In the genomic region with DNA sequence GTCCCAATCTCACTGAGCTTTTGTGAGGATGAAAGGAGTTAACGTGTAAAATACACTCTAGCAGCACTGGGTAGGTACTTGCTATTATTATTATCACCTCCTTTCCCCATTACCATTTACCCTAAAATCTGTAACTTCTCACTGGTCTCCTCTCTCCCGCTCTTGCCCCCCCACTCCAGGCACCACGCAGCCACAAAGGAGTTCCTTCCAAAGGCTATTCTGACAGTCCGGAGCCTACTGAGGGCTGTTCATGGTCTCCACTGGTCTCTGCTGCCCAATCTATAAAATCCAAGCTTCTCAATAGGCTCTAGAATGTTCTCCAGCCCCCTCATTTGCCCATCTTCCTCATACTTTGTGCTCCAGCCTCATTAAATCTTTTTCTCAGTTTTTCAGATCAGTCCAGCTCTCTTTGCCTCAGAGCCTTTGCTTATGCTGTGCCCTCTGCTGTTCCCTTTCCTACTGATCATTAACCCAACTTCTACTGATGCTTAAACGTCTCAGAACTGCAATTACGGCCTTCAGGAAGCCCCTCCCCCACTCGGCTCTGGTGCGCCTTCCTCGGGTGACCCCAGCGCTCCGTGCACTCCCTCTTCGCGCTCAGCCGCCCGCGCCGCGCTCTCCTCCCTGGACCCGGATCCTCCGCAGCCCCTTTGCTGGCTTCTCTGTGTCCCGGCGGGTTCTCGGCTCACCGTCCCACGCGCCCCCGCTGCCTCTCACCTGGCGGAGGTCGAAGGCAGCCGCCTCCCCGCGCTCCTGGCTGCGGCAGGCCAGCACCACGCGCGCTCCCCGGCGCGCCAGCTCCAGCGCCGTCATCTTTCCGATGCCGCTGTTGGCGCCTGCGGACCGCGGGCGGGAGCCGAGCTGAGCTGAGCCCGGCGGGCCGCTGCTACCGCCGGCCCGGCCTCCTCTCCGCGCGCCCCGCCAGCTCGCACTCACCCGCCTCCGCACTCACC, we compare ENCODE assay signal across 8 cellular contexts. TPM values are rescaled to one million over a fixed set of nuclear protein-coding genes. Genes with fewer than 3 reads are reported as not detected.
A peak's percentile ranks its signal among the peaks of the same experiment; 100 is the strongest.
DNase-seq lines count a peak whose midpoint lies in the region; ATAC-seq and TF ChIP-seq lines count a peak whose summit lies in the region.

No MANE protein-coding gene starts in this region.

- POLR2A ChIA-PET in PC-9 (lab: Charles Lee; ENCODE audit: unreplicated experiment): no interaction called here

- no peaks in the 10 kb centered on the region for H3K27me3 ChIP-seq in BLaER1
- no peaks in the 10 kb centered on the region for H3K27me3 ChIP-seq in HL-60 (ENCODE audit: insufficient read depth, poor library complexity, severe bottlenecking)
- H3K27me3 ChIP-seq in PC-9 (ENCODE audit: insufficient read depth, low read depth): no peaks in the 10 kb centered on the region
- H3K27me3 ChIP-seq in cardiac muscle cell: no peaks in the 10 kb centered on the region

- peaks cover 43% of the 10 kb centered on the region for H3K4me1 ChIP-seq in BLaER1
- peaks cover 18% of the 10 kb centered on the region for H3K4me1 ChIP-seq in PC-9 (replicated peaks; ENCODE audit: insufficient read depth)
- H3K4me1 ChIP-seq in cardiac muscle cell (ENCODE audit: low read depth): no peaks in the 10 kb centered on the region

- H3K4me3 ChIP-seq in BLaER1 (peak overlapping the region; percentile 90), HL-60 (replicated peaks; ENCODE audit: insufficient read depth, low read length) (peak overlapping the region; percentile 66), PC-9 (peak overlapping the region; percentile 73), cardiac muscle cell (peak overlapping the region; percentile 58)

- no peaks in the 10 kb centered on the region for H3K9me3 ChIP-seq in BLaER1
- no peaks in the 10 kb centered on the region for H3K9me3 ChIP-seq in PC-9 (ENCODE audit: insufficient read depth, low read depth)
- H3K9me3 ChIP-seq in cardiac muscle cell (ENCODE audit: low read depth): no peaks in the 10 kb centered on the region

- TF ChIP-seq CTCF in HL-60 (IDR thresholded peaks at IDR 0.05; ENCODE audit: insufficient read depth, low read length): no peak
- no peak for TF ChIP-seq CTCF in PC-9 (conservative IDR thresholded peaks at IDR 0.05)
- TF ChIP-seq CTCF in cardiac muscle cell (IDR thresholded peaks at IDR 0.05; ENCODE audit: low read depth, low read length): no peak

- no peaks in the 10 kb centered on the region for H3K9me3 Mint-ChIP-seq in activated naive CD4-positive, alpha-beta T cell treated with anti-CD3 and anti-CD28 coated beads for 36 hours

- H3K27ac ChIP-seq in BLaER1: peak overlapping the region; percentile 88
- peak overlapping the region; percentile 66 for H3K27ac ChIP-seq in HL-60 (replicated peaks)
- H3K27ac ChIP-seq in PC-9: no peak overlapping the region
- peak overlapping the region; percentile 71 for H3K27ac ChIP-seq in cardiac muscle cell

- H3K36me3 Mint-ChIP-seq in activated naive CD4-positive, alpha-beta T cell treated with anti-CD3 and anti-CD28 coated beads for 36 hours (ENCODE audit: low read depth): peaks cover 35% of the 10 kb centered on the region

- peak overlapping the region; percentile 91 for H3K9ac ChIP-seq in BLaER1

- peak overlapping the region; percentile 89 for H2AFZ ChIP-seq in PC-9

- H3K4me2 ChIP-seq in BLaER1: peak overlapping the region; percentile 89
- peak overlapping the region; percentile 83 for H3K4me2 ChIP-seq in PC-9

- ATAC-seq in GM19455 (IDR thresholded peaks at IDR 0.05; ENCODE audit: unreplicated experiment): peak; percentile 29

- peaks cover 43% of the 10 kb centered on the region for H3K36me3 ChIP-seq in BLaER1
- no peaks in the 10 kb centered on the region for H3K36me3 ChIP-seq in PC-9 (ENCODE audit: low read depth)
- peaks cover 12% of the 10 kb centered on the region for H3K36me3 ChIP-seq in cardiac muscle cell

- BruUV-seq in PC-9 (replicated peaks; lab: Mats Ljungman, UMichigan): no TSS peak

- peak overlapping the region; percentile 98 for H3K4me3 Mint-ChIP-seq in activated naive CD4-positive, alpha-beta T cell treated with anti-CD3 and anti-CD28 coated beads for 36 hours

- no peaks in the 10 kb centered on the region for H3K27me3 Mint-ChIP-seq in activated naive CD4-positive, alpha-beta T cell treated with anti-CD3 and anti-CD28 coated beads for 36 hours (ENCODE audit: low read depth)

- H4K20me1 ChIP-seq in BLaER1: peaks cover 13% of the 10 kb centered on the region
- H4K20me1 ChIP-seq in PC-9 (ENCODE audit: insufficient read depth): no peaks in the 10 kb centered on the region; the same call in 1 of the 2 replicates

- DNase-seq in HL-60 (ENCODE audit: low read depth in 1 of 2, low spot score in 1 of 2): peak; percentile 54 to 58
- DNase-seq in PC-9: no peak
- peak; percentile 70 for DNase-seq in activated naive CD4-positive, alpha-beta T cell treated with anti-CD3 and anti-CD28 coated beads for 36 hours
- DNase-seq in cardiac muscle cell (ENCODE audit: low read depth in 1 of 2, low spot score in 1 of 2): peak; percentile 32 to 71
- peak; percentile 34 for DNase-seq in putamen (ENCODE audit: low spot score)
- DNase-seq in medulla oblongata (ENCODE audit: extremely low spot score): no peak

- H3K9me2 ChIP-seq in PC-9 (ENCODE audit: insufficient read depth): no peaks in the 10 kb centered on the region

- H3F3A ChIP-seq in PC-9 (ENCODE audit: insufficient read depth, low read depth): peaks cover 49% of the 10 kb centered on the region

- CTCF ChIA-PET in PC-9 (lab: Charles Lee): interaction anchor here (0.6 kb wide), 2 partner anchors 77 to 103 kb away, joined by 3 to 9 read pairs; no protein-coding TSS in a partner anchor
- CTCF ChIA-PET in activated naive CD4-positive, alpha-beta T cell treated with anti-CD3 and anti-CD28 coated beads for 36 hours (lab: Charles Lee): interaction anchor here (0.6 to 7.1 kb wide), 24 partner anchors 9 to 258 kb away, joined by 3 to 34 read pairs (median 3); a partner anchor contains a TSS

- peak overlapping the region; percentile 88 for H3K27ac Mint-ChIP-seq in activated naive CD4-positive, alpha-beta T cell treated with anti-CD3 and anti-CD28 coated beads for 36 hours

- intact Hi-C loops in PC-9 (cut with micrococcal nuclease; ENCODE audit: unreplicated experiment): loop anchor here (5.0 kb wide), 3 partner anchors 140 to 255 kb away; a partner anchor contains a TSS
- intact Hi-C loops in activated naive CD4-positive, alpha-beta T cell treated with anti-CD3 and anti-CD28 coated beads for 36 hours (cut with micrococcal nuclease): loop anchor here (5.0 kb wide), 1 partner anchor 255 kb away; a partner anchor contains a TSS

- H3K79me2 ChIP-seq in PC-9 (ENCODE audit: low read depth): peaks cover 16% of the 10 kb centered on the region

- H3K4me1 Mint-ChIP-seq in activated naive CD4-positive, alpha-beta T cell treated with anti-CD3 and anti-CD28 coated beads for 36 hours (ENCODE audit: low read depth): peaks cover 39% of the 10 kb centered on the region

RNA-seq across cellular contexts. Expression of a gene that starts 0.7 kb away (rescaled TPM):
- 15.8 and 17.5 TPM in 2 replicates for total RNA-seq in PC-9 (2021)
- 10 to 100 TPM; 20.1 to 20.9 TPM for total RNA-seq in activated naive CD4-positive, alpha-beta T cell treated with anti-CD3 and anti-CD28 coated beads for 36 hours
- total RNA-seq in cardiac muscle cell: 40.9 and 44.6 TPM in 2 replicates
- polyA plus RNA-seq in cardiac muscle cell: 28.1 and 35.4 TPM in 2 replicates

RNA-seq across cellular contexts. Expression of a gene that starts 4.6 kb away (rescaled TPM):
- 118 and 128 TPM in 2 replicates for total RNA-seq in PC-9 (2021)
- 10 to 100 TPM; 66.0 to 71.5 TPM for total RNA-seq in activated naive CD4-positive, alpha-beta T cell treated with anti-CD3 and anti-CD28 coated beads for 36 hours
- 102 and 110 TPM in 2 replicates for total RNA-seq in cardiac muscle cell
- polyA plus RNA-seq in cardiac muscle cell: 145 and 158 TPM in 2 replicates

RNA-seq across cellular contexts. Expression of a gene that starts 47.3 kb away (rescaled TPM):
- total RNA-seq in PC-9 (2021) (47.1 and 56.6 TPM in 2 replicates), cardiac muscle cell (32.3 and 44.3 TPM in 2 replicates)
- 10 to 100 TPM; 51.2 to 60.4 TPM for total RNA-seq in activated naive CD4-positive, alpha-beta T cell treated with anti-CD3 and anti-CD28 coated beads for 36 hours
- polyA plus RNA-seq in cardiac muscle cell: 75.2 and 77.1 TPM in 2 replicates

RNA-seq across cellular contexts. Expression of a gene that starts 49.2 kb away (rescaled TPM):
- total RNA-seq in PC-9 (2021): 36.0 and 48.4 TPM in 2 replicates
- 10 to 100 TPM; 52.8 to 56.7 TPM for total RNA-seq in activated naive CD4-positive, alpha-beta T cell treated with anti-CD3 and anti-CD28 coated beads for 36 hours
- 45.6 and 46.1 TPM in 2 replicates for total RNA-seq in cardiac muscle cell
- 11.6 and 17.9 TPM in 2 replicates for polyA plus RNA-seq in cardiac muscle cell

RNA-seq across cellular contexts. Expression of a gene that starts 59.6 kb away (rescaled TPM):
- total RNA-seq in PC-9 (2021) (14.2 and 26.4 TPM in 2 replicates), cardiac muscle cell (19.4 and 25.5 TPM in 2 replicates)
- 10 to 100 TPM; 11.2 TPM for total RNA-seq in activated naive CD4-positive, alpha-beta T cell treated with anti-CD3 and anti-CD28 coated beads for 36 hours
- polyA plus RNA-seq in cardiac muscle cell: 30.3 and 34.1 TPM in 2 replicates

Comparison
In these comparisons a context has a peak if more than half of its experiments do, and no peak if none do; other contexts are left out.
1. DNase-seq: peak in HL-60 (2 of 2), activated naive CD4-positive, alpha-beta T cell treated with anti-CD3 and anti-CD28 coated beads for 36 hours (single experiment), cardiac muscle cell (2 of 2) and putamen (single experiment); none in PC-9 (0 of 2) and medulla oblongata (single experiment).
2. Peak in every context shown above with its lines, with median percentiles within 50 percentile points of each other: H3K4me3 ChIP-seq.